Comparison of ENCODE assay signal across 10 cellular contexts in genomic region chr1:29912413-29912812, GRCh38.
DNase-seq lines count a peak whose midpoint lies in the region; ATAC-seq and TF ChIP-seq lines count a peak whose summit lies in the region.
"Had no signal": no experiment of that assay in that cellular context is flagged by ENCODE, and none has a peak within 500 bp of the region (broad histone marks: within the 10 kb centered on the region; RNA-seq: fewer than 3 reads in every experiment).

No MANE protein-coding gene starts in this region.

- H3K9me2 ChIP-seq in SU-DHL-6 (replicated peaks; ENCODE audit: insufficient read depth, low read length) (no peaks in the 10 kb centered on the region), hepatocyte (replicated peaks; ENCODE audit: insufficient read depth) (no peaks in the 10 kb centered on the region)

- H3K4me3 ChIP-seq in BE2C (ENCODE audit: low read depth, low read length) (no peak overlapping the region), HEK293 (ENCODE audit: low read depth, low read length) (no peak overlapping the region), SU-DHL-6 (ENCODE audit: insufficient read depth, low read length, poor library complexity, severe bottlenecking) (no peak overlapping the region), hepatocyte (no peak overlapping the region)

- H3K79me2 ChIP-seq in SU-DHL-6 (ENCODE audit: insufficient read depth, low read length) (no peaks in the 10 kb centered on the region), hepatocyte (no peaks in the 10 kb centered on the region)

- WGBS in hepatocyte (ENCODE audit: low lambda C conversion rate, missing lambda C conversion rate): 43% methylated on average over 1 of the region's 1 CpG

- ATAC-seq in GM21423 (IDR thresholded peaks at IDR 0.05; ENCODE audit: unreplicated experiment): no peak
- no peak for ATAC-seq in stimulated activated naive CD8-positive, alpha-beta T cell treated with anti-CD3 and anti-CD28 coated beads, Interleukin-15, Interleukin-2, amounts not matched to agents 100 U/mL and 50 U/mL, for 24 hours
- ATAC-seq: left ventricle myocardium superior had no signal

- no peak for DNase-seq in BE2C
- DNase-seq in hepatocyte (ENCODE audit: low spot score): peak; percentile 26
- no peak for DNase-seq in activated gamma-delta T cell (lab: John Stamatoyannopoulos, UW)
- DNase-seq in NCI-H1048 (lab: John Stamatoyannopoulos, UW): no peak
- DNase-seq in stimulated activated naive CD8-positive, alpha-beta T cell treated with anti-CD3 and anti-CD28 coated beads, Interleukin-15, Interleukin-2, amounts not matched to agents 100 U/mL and 50 U/mL, for 24 hours: no peak
- DNase-seq: left ventricle myocardium superior, T1000 had no signal

- H3K27ac ChIP-seq in HEK293 (ENCODE audit: extremely low read depth, low read depth, low read length) (no peak overlapping the region), SU-DHL-6 (ENCODE audit: low read depth, low read length) (no peak overlapping the region), hepatocyte (no peak overlapping the region)

- peak; percentile 37 for TF ChIP-seq CTCF in BE2C (IDR thresholded peaks at IDR 0.05; ENCODE audit: low read depth, low read length)
- no peak for TF ChIP-seq CTCF in HEK293 (tag by site-specific recombination; IDR thresholded peaks at IDR 0.05)
- TF ChIP-seq CTCF in SU-DHL-6 (IDR thresholded peaks at IDR 0.05; ENCODE audit: insufficient read depth, low read length, poor library complexity, severe bottlenecking): peak; percentile 45
- TF ChIP-seq CTCF in hepatocyte (IDR thresholded peaks at IDR 0.05; ENCODE audit: poor library complexity): peak; percentile 47

- POLR2A ChIA-PET in HEK293 (lab: Yijun Ruan, JAX): no interaction called here

- H4K20me1 ChIP-seq in SU-DHL-6 (ENCODE audit: low read depth, low read length): no peaks in the 10 kb centered on the region
- H4K20me1 ChIP-seq in hepatocyte (ENCODE audit: insufficient read depth, poor library complexity, severe bottlenecking): no peaks in the 10 kb centered on the region

- H2AFZ ChIP-seq in SU-DHL-6 (ENCODE audit: low read depth, low read length, severe bottlenecking) (no peak overlapping the region), hepatocyte (no peak overlapping the region)

- CTCF ChIA-PET in HEK293 (lab: Yijun Ruan, JAX): interaction anchor here (0.7 to 1.6 kb wide), 3 partner anchors 165 to 398 kb away, joined by 3 to 4 read pairs (median 3); no protein-coding TSS in a partner anchor

- no peaks in the 10 kb centered on the region for H3K36me3 ChIP-seq in BE2C
- no peaks in the 10 kb centered on the region for H3K36me3 ChIP-seq in HEK293 (ENCODE audit: control insufficient read depth in 2 of 2, insufficient read depth in 1 of 2, low read length in 2 of 2)
- no peaks in the 10 kb centered on the region for H3K36me3 ChIP-seq in SU-DHL-6 (ENCODE audit: low read length)
- no peaks in the 10 kb centered on the region for H3K36me3 ChIP-seq in hepatocyte (replicated peaks; ENCODE audit: insufficient read depth, low read depth)

- no peak overlapping the region for H3K9ac ChIP-seq in SU-DHL-6 (ENCODE audit: low read length)

- no peaks in the 10 kb centered on the region for H3K27me3 ChIP-seq in BE2C
- no peaks in the 10 kb centered on the region for H3K27me3 ChIP-seq in SU-DHL-6 (ENCODE audit: low read length)
- no peaks in the 10 kb centered on the region for H3K27me3 ChIP-seq in hepatocyte

- H3K9me3 ChIP-seq in BE2C: no peaks in the 10 kb centered on the region
- H3K9me3 ChIP-seq in HEK293 (ENCODE audit: control insufficient read depth, insufficient read depth, low read depth, low read length): no peaks in the 10 kb centered on the region
- no peaks in the 10 kb centered on the region for H3K9me3 ChIP-seq in SU-DHL-6 (ENCODE audit: insufficient read depth, low read length)
- H3K9me3 ChIP-seq in hepatocyte (ENCODE audit: low read depth): no peaks in the 10 kb centered on the region

- H3K4me2 ChIP-seq in SU-DHL-6 (ENCODE audit: low read depth, low read length, poor library complexity, severe bottlenecking) (no peak overlapping the region), hepatocyte (no peak overlapping the region)

- H3K4me1 ChIP-seq in BE2C (no peaks in the 10 kb centered on the region), HEK293 (ENCODE audit: control insufficient read depth, insufficient read depth, low read length) (no peaks in the 10 kb centered on the region), hepatocyte (ENCODE audit: insufficient read depth) (no peaks in the 10 kb centered on the region)

- no peaks in the 10 kb centered on the region for H3F3A ChIP-seq in SU-DHL-6 (ENCODE audit: insufficient read depth)

TF ChIP-seq in HEK293, 187 proteins besides CTCF, POLR2A, EP300 and RAD21:
- TF ChIP-seq ZNF26 (tag by site-specific recombination; IDR thresholded peaks at IDR 0.05) (no peak), SETDB1 (IDR thresholded peaks at IDR 0.05; ENCODE audit: insufficient read length, low read length) (peak; percentile 19)
- TF ChIP-seq, protein P1, sequence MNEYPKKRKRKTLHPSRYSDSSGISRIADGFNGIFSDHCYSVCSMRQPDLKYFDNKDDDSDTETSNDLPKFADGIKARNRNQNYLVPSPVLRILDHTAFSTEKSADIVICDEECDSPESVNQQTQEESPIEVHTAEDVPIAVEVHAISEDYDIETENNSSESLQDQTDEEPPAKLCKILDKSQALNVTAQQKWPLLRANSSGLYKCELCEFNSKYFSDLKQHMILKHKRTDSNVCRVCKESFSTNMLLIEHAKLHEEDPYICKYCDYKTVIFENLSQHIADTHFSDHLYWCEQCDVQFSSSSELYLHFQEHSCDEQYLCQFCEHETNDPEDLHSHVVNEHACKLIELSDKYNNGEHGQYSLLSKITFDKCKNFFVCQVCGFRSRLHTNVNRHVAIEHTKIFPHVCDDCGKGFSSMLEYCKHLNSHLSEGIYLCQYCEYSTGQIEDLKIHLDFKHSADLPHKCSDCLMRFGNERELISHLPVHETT (tag by site-specific recombination; IDR thresholded peaks at IDR 0.05): no peak
TF ChIP-seq in HEK293: peak in this region for 1.
